8 cellular contexts compared by ENCODE assay signal in genomic region chr1:113388621-113389355, GRCh38. TPM values are rescaled to one million over a fixed set of nuclear protein-coding genes. Genes with fewer than 3 reads are reported as not detected.
A peak's percentile ranks its signal among the peaks of the same experiment; 100 is the strongest.
DNase-seq lines count a peak whose midpoint lies in the region; ATAC-seq and TF ChIP-seq lines count a peak whose summit lies in the region.

No MANE protein-coding gene starts in this region.

- POLR2A ChIA-PET in Caco-2 (lab: Charles Lee), result interaction anchor here (0.6 kb wide), 1 partner anchor 180 kb away, joined by 3 read pairs; no protein-coding TSS in a partner anchor

- intact Hi-C loops in Caco-2 (cut with micrococcal nuclease; ENCODE audit: unreplicated experiment), result loop anchor here (1.0 to 5.0 kb wide), 2 partner anchors 81 to 248 kb away; no protein-coding TSS in a partner anchor

- H3K9me3 Mint-ChIP-seq in Caco-2 (ENCODE audit: unreplicated experiment), result no peaks in the 10 kb centered on the region
- no peaks in the 10 kb centered on the region for H3K9me3 Mint-ChIP-seq in activated T-helper 17 cell treated with anti-CD3 and anti-CD28 coated beads, Interleukin-2, amount 50 U/mL, for 72 hours
- H3K9me3 Mint-ChIP-seq in immature natural killer cell, result peaks cover 0 to 3% (median 0%) of the 10 kb centered on the region in 6 donors

- H3K9me3 ChIP-seq in Caco-2 (no peaks in the 10 kb centered on the region), thoracic aorta (no peaks in the 10 kb centered on the region)

- DNase-seq in Caco-2 (peak; percentile 58 to 61), immature natural killer cell (peak in 1 of 3 donors; percentile 2), thoracic aorta (ENCODE audit: low spot score) (no peak), NCI-H2171 treated with DMSO at 0.1 percent for 48 hours (lab: John Stamatoyannopoulos, UW) (no peak)
- DNase-seq in Jurkat, Clone E6-1 (ENCODE audit: low read depth, low spot score), result no peak
- DNase-seq in activated CD4-positive, CD25-positive, alpha-beta regulatory T cell (lab: John Stamatoyannopoulos, UW), result no peak

- no peaks in the 10 kb centered on the region for H3K27me3 Mint-ChIP-seq in Caco-2 (ENCODE audit: insufficient read depth, unreplicated experiment)
- H3K27me3 Mint-ChIP-seq in activated T-helper 17 cell treated with anti-CD3 and anti-CD28 coated beads, Interleukin-2, amount 50 U/mL, for 72 hours, result no peaks in the 10 kb centered on the region
- H3K27me3 Mint-ChIP-seq in immature natural killer cell (ENCODE audit: low read depth in 3 of 3), result peaks cover 0 to 14% (median 10%) of the 10 kb centered on the region in 3 donors

- no peak for ATAC-seq in activated T-helper 17 cell treated with anti-CD3 and anti-CD28 coated beads, Interleukin-2, amount 50 U/mL, for 72 hours (replicated peaks)
- no peak for ATAC-seq in thoracic aorta (ENCODE audit: insufficient number of reproducible peaks, low FRiP score, low read depth)
- ATAC-seq in GM21529 (IDR thresholded peaks at IDR 0.05; ENCODE audit: unreplicated experiment), result no peak

- H3K36me3 Mint-ChIP-seq in Caco-2 (ENCODE audit: insufficient read depth, unreplicated experiment) (peaks cover 14% of the 10 kb centered on the region), immature natural killer cell (no peaks in the 10 kb centered on the region)
- H3K36me3 Mint-ChIP-seq in activated T-helper 17 cell treated with anti-CD3 and anti-CD28 coated beads, Interleukin-2, amount 50 U/mL, for 72 hours (ENCODE audit: low read depth), result no peaks in the 10 kb centered on the region

- H3K4me1 Mint-ChIP-seq in Caco-2 (ENCODE audit: low read depth, unreplicated experiment), result no peaks in the 10 kb centered on the region
- H3K4me1 Mint-ChIP-seq in activated T-helper 17 cell treated with anti-CD3 and anti-CD28 coated beads, Interleukin-2, amount 50 U/mL, for 72 hours, result peaks cover 19% of the 10 kb centered on the region
- H3K4me1 Mint-ChIP-seq in immature natural killer cell, result peaks cover 15 to 21% of the 10 kb centered on the region in 2 donors

- no TSS peak for BruUV-seq in Caco-2 (replicated peaks; lab: Mats Ljungman, UMichigan)

- no peak overlapping the region for H3K27ac ChIP-seq in thoracic aorta

- peak overlapping the region; percentile 46 for H3K4me3 ChIP-seq in Caco-2 (ENCODE audit: low read depth, low read length)
- peak overlapping the region; percentile 69 for H3K4me3 ChIP-seq in Jurkat, Clone E6-1 (ENCODE audit: low read length)
- H3K4me3 ChIP-seq in thoracic aorta, result peak overlapping the region; percentile 98

- CTCF ChIA-PET in Caco-2 (lab: Charles Lee), result interaction anchor here (1.7 kb wide), 1 partner anchor 316 kb away, joined by 4 read pairs; the partner anchor contains the start of gene LRIG2

- no peaks in the 10 kb centered on the region for H3K36me3 ChIP-seq in Caco-2 (ENCODE audit: control insufficient read depth, insufficient read depth, low read length)
- H3K36me3 ChIP-seq in thoracic aorta, result no peaks in the 10 kb centered on the region

- H3K4me3 Mint-ChIP-seq in Caco-2 (ENCODE audit: unreplicated experiment) (peak overlapping the region; percentile 90), immature natural killer cell (peak overlapping the region; percentile 89 to 95 (median 92))
- peak overlapping the region; percentile 73 for H3K4me3 Mint-ChIP-seq in activated T-helper 17 cell treated with anti-CD3 and anti-CD28 coated beads, Interleukin-2, amount 50 U/mL, for 72 hours

- H3K4me1 ChIP-seq in Caco-2 (no peaks in the 10 kb centered on the region), thoracic aorta (ENCODE audit: control insufficient read depth in 1 of 2, low read depth in 2 of 2) (peaks cover 5 to 32% of the 10 kb centered on the region in 2 donors)

- TF ChIP-seq CTCF in Caco-2 (IDR thresholded peaks at IDR 0.05; ENCODE audit: insufficient read depth in 1 of 2, low read depth in 1 of 2, low read length in 1 of 2, severe bottlenecking in 1 of 2, unreplicated experiment in 1 of 2), result no peak
- no peak for TF ChIP-seq CTCF in thoracic aorta (IDR thresholded peaks at IDR 0.05)

- H3K27ac Mint-ChIP-seq in Caco-2 (ENCODE audit: unreplicated experiment), result peak overlapping the region; percentile 2
- no peak overlapping the region for H3K27ac Mint-ChIP-seq in activated T-helper 17 cell treated with anti-CD3 and anti-CD28 coated beads, Interleukin-2, amount 50 U/mL, for 72 hours
- H3K27ac Mint-ChIP-seq in immature natural killer cell, result no peak overlapping the region

- no peaks in the 10 kb centered on the region for H3K27me3 ChIP-seq in Caco-2 (replicated peaks; ENCODE audit: control insufficient read depth, insufficient read depth, low read length)
- no peaks in the 10 kb centered on the region for H3K27me3 ChIP-seq in thoracic aorta (replicated peaks; ENCODE audit: insufficient read depth)

RNA-seq across cellular contexts. Expression of gene MAGI3, which starts 1.5 kb away (rescaled TPM):
- total RNA-seq in Caco-2 (2022) (27.6 and 28.7 TPM in 2 replicates), thoracic aorta (10 to 100 TPM; 23.4 to 29.4 TPM)
- polyA plus RNA-seq in Jurkat, Clone E6-1 (2012; ENCODE audit: insufficient read depth, insufficient read length), result 5.8 TPM
- total RNA-seq in activated T-helper 17 cell treated with anti-CD3 and anti-CD28 coated beads, Interleukin-2, amount 50 U/mL, for 72 hours, result 1 to 10 TPM; 7.6 to 7.9 TPM
- polyA plus RNA-seq in immature natural killer cell, result under 1 TPM in 1 of 3 donors, not detected in 2; 0.15 TPM

Comparison
In these comparisons a context has a peak if more than half of its experiments do, and no peak if none do; other contexts are left out.
1. DNase-seq: peak in Caco-2 (2 of 2); none in Jurkat, Clone E6-1 (single experiment), thoracic aorta (single experiment), activated CD4-positive, CD25-positive, alpha-beta regulatory T cell (0 of 4) and NCI-H2171 treated with DMSO at 0.1 percent for 48 hours (single experiment).
2. H3K4me3 ChIP-seq: peak in every context shown above with its lines; median percentile 98 in thoracic aorta; 69 in Jurkat, Clone E6-1; 46 in Caco-2.
3. Peak in every context shown above with its lines, with median percentiles within 50 percentile points of each other: H3K4me3 Mint-ChIP-seq.